In genomic region chr5:147208134-147208533, GRCh38 we compare ENCODE assay signal across 23 cellular contexts. TPM values are rescaled to one million over a fixed set of nuclear protein-coding genes. Genes with fewer than 3 reads are reported as not detected.
A peak's percentile ranks its signal among the peaks of the same experiment; 100 is the strongest.
DNase-seq lines count a peak whose midpoint lies in the region; ATAC-seq, FAIRE-seq and TF ChIP-seq lines count a peak whose summit lies in the region.
"Had no signal": no experiment of that assay in that cellular context is flagged by ENCODE, and none has a peak within 500 bp of the region (broad histone marks: within the 10 kb centered on the region; RNA-seq: fewer than 3 reads in every experiment).

No MANE protein-coding gene starts in this region.

- no peak for ATAC-seq in effector memory CD8-positive, alpha-beta T cell (replicated peaks)
- no peak for ATAC-seq in WTC11
- ATAC-seq: left ventricle myocardium superior had no signal

- no peak for FAIRE-seq in urothelium cell line (lab: Jason Lieb, UNC)
- FAIRE-seq: HTR-8/SVneo had no signal

- no peak overlapping the region for H3K4me3 Mint-ChIP-seq in effector memory CD8-positive, alpha-beta T cell
- H3K4me3 Mint-ChIP-seq in WTC11 = no peak overlapping the region
- H3K4me3 Mint-ChIP-seq: HFFc6 had no signal

- no peak overlapping the region for H3K4me3 ChIP-seq in cardiac fibroblast (replicated peaks in 1 of 2; ENCODE audit: low read depth in 2 of 2, low read length in 2 of 2)
- H3K4me3 ChIP-seq: colonic mucosa, SJSA1, vagina had no signal

- TF ChIP-seq CTCF in cardiac fibroblast (IDR thresholded peaks at IDR 0.05; ENCODE audit: low read depth, low read length) = no peak
- TF ChIP-seq CTCF in WTC11 (IDR thresholded peaks at IDR 0.05) = no peak

- no peak overlapping the region for H3K27ac Mint-ChIP-seq in effector memory CD8-positive, alpha-beta T cell
- H3K27ac Mint-ChIP-seq in WTC11 = no peak overlapping the region
- H3K27ac Mint-ChIP-seq: HFFc6 had no signal

- peaks cover 19 to 29% of the 10 kb centered on the region in 2 donors for H3K27me3 Mint-ChIP-seq in effector memory CD8-positive, alpha-beta T cell
- no peaks in the 10 kb centered on the region; the same call in 1 of the 2 replicates for H3K27me3 Mint-ChIP-seq in WTC11 (ENCODE audit: low read depth)

- CTCF ChIA-PET in WTC11 (lab: Charles Lee) = no interaction called here

- no peaks in the 10 kb centered on the region for H3K36me3 Mint-ChIP-seq in effector memory CD8-positive, alpha-beta T cell (ENCODE audit: insufficient read depth)
- no peaks in the 10 kb centered on the region for H3K36me3 Mint-ChIP-seq in WTC11

- POLR2A ChIA-PET in WTC11 (lab: Charles Lee) = no interaction called here

- H3K9me3 Mint-ChIP-seq in effector memory CD8-positive, alpha-beta T cell = peaks cover 0 to 1% of the 10 kb centered on the region in 2 donors
- H3K9me3 Mint-ChIP-seq in WTC11 = peaks cover 7% of the 10 kb centered on the region
- H3K9me3 Mint-ChIP-seq: HFFc6 had no signal

- peaks cover 0 to 2% of the 10 kb centered on the region in 2 donors for H3K4me1 Mint-ChIP-seq in effector memory CD8-positive, alpha-beta T cell (ENCODE audit: low read depth in 2 of 2)
- no peaks in the 10 kb centered on the region for H3K4me1 Mint-ChIP-seq in WTC11

- peak; percentile 5 for DNase-seq in RKO (ENCODE audit: low spot score)
- peak; percentile 12 to 13 for DNase-seq in cardiac fibroblast (ENCODE audit: low read depth in 2 of 2)
- peak; percentile 20 for DNase-seq in iris pigment epithelial cell (ENCODE audit: low read depth)
- peak; percentile 48 for DNase-seq in urothelium cell line (ENCODE audit: low spot score)
- DNase-seq in effector memory CD8-positive, alpha-beta T cell = no peak
- no peak for DNase-seq in WTC11 (ENCODE audit: low spot score)
- DNase-seq in NCI-H2029 treated with DMSO at 0.1 percent for 48 hours (lab: John Stamatoyannopoulos, UW) = no peak
- DNase-seq: activated CD4-positive, alpha-beta T cell treated with anti-CD3 and anti-CD28 coated beads for 4 hours; activated CD8-positive, alpha-beta memory T cell treated with anti-CD3 and anti-CD28 coated beads, Interleukin-2, amount 50 U/mL, for 48 hours; activated gamma-delta T cell; amniotic stem cell; colonic mucosa; HFFc6; Kasumi-1; left ventricle myocardium superior; NCI-H1092 treated with DMSO at 0.1 percent for 48 hours; NCI-H69; stimulated activated CD4-positive, alpha-beta T cell treated with anti-CD3 and anti-CD28 coated beads, Interleukin-1b, Interleukin-23, amount 100 ng/mL, for 48 hours had no signal

TF ChIP-seq in WTC11, 78 proteins besides CTCF, POLR2A, EP300 and RAD21:
- no peak for TF ChIP-seq PREB (CRISPR knock-in tag; IDR thresholded peaks at IDR 0.05; ENCODE audit: borderline replicate concordance)
- no peak for TF ChIP-seq MLX (CRISPR knock-in tag; IDR thresholded peaks at IDR 0.05)
- no peak for TF ChIP-seq ZSCAN18 (CRISPR knock-in tag; IDR thresholded peaks at IDR 0.05)
- TF ChIP-seq IRF1 (CRISPR knock-in tag; IDR thresholded peaks at IDR 0.05) = no peak
- no peak for TF ChIP-seq TEAD1 (CRISPR knock-in tag; IDR thresholded peaks at IDR 0.05)
- no peak for TF ChIP-seq ZNF425 (CRISPR knock-in tag; conservative IDR thresholded peaks at IDR 0.05)
- TF ChIP-seq RELA (CRISPR knock-in tag; IDR thresholded peaks at IDR 0.05; ENCODE audit: borderline replicate concordance) = no peak
- no peak for TF ChIP-seq JAZF1 (CRISPR knock-in tag; IDR thresholded peaks at IDR 0.05)
- no peak for TF ChIP-seq TP53 (CRISPR knock-in tag; IDR thresholded peaks at IDR 0.05)
- no peak for TF ChIP-seq ESRRA (CRISPR knock-in tag; IDR thresholded peaks at IDR 0.05; ENCODE audit: borderline replicate concordance)
- no peak for TF ChIP-seq IRF2 (CRISPR knock-in tag; IDR thresholded peaks at IDR 0.05; ENCODE audit: borderline replicate concordance, low read depth)

RNA-seq across cellular contexts. Expression of gene STK32A, which starts 26.7 kb away (rescaled TPM):
- 1.7 to 3.0 TPM (median 3.0 TPM) in 3 replicates for total RNA-seq in WTC11 (2021)
- total RNA-seq: glomerular endothelial cell, osteocyte had no signal

Comparison
In these comparisons a context has a peak if more than half of its experiments do, and no peak if none do; other contexts are left out.
1. DNase-seq: peak in RKO (single experiment), cardiac fibroblast (2 of 2), iris pigment epithelial cell (single experiment) and urothelium cell line (single experiment); none in effector memory CD8-positive, alpha-beta T cell (0 of 3), WTC11 (single experiment) and NCI-H2029 treated with DMSO at 0.1 percent for 48 hours (single experiment).